27 cellular contexts compared by ENCODE assay signal in the genomic region with DNA sequence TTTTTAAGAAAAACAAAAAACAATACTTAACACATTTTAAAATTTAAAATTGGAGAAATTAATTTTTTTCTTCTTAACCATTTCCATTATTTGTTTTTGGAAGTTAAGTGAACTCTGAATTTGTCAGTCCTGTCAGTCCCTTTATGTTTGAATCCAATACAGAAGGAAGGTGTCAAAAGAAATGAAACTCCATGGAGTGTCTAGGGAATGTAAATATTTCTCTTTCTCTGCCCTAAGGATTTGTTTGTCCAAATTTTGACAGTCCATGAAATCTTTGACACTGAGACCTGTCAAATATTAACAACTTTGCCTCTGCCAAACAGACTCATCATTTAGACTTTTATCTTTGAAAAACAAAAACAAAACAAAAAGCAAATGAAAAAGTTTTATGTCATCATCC.
"Had no signal": no experiment of that assay in that cellular context is flagged by ENCODE, and none has a peak within 500 bp of the region (broad histone marks: within the 10 kb centered on the region; RNA-seq: fewer than 3 reads in every experiment).

No MANE protein-coding gene starts in this region.

- H3K9me3 ChIP-seq: stomach, suprapubic skin, testis, thoracic aorta, thyroid gland, tibial artery, tibial nerve, transverse colon, upper lobe of left lung, upper lobe of right lung, uterus, vagina had no signal

- DNase-seq: stimulated activated CD4-positive, alpha-beta T cell treated with anti-CD3 and anti-CD28 coated beads, Interleukin-2, amount 100 ng/mL, for 48 hours; stimulated activated CD4-positive, alpha-beta T cell treated with anti-CD3 and anti-CD28 coated beads, Interleukin-4, amount 100 ng/mL, for 1 hour; stimulated activated CD4-positive, alpha-beta T cell treated with anti-CD3 and anti-CD28 coated beads, Interleukin-4, amount 100 ng/mL, for 24 hours; stimulated activated CD4-positive, alpha-beta T cell treated with anti-CD3 and anti-CD28 coated beads, Interleukin-4, amount 100 ng/mL, for 4 hours; stimulated activated CD8-positive, alpha-beta memory T cell treated with anti-CD3 and anti-CD28 coated beads, Interleukin-4, amount 100 ng/mL, for 48 hours; stimulated activated naive B cell treated with anti-CD40 and anti-IgM and Interleukin-4, amounts not matched to agents 10 μg/mL and 1 μg/mL and 100 μg/mL, for 72 hours; stimulated activated naive CD4-positive, alpha-beta T cell; stimulated activated naive CD4-positive, alpha-beta T cell treated with Interleukin-2 at 50 U/mL for 16 hours; stimulated activated naive CD8-positive, alpha-beta T cell treated with anti-CD3 and anti-CD28 coated beads, Interleukin-15, amount 100 ng/mL, for 72 hours; stimulated activated naive CD8-positive, alpha-beta T cell treated with anti-CD3 and anti-CD28 coated beads, Interleukin-15, Interleukin-2, amounts not matched to agents 100 U/mL and 50 U/mL, for 24 hours; stomach; substantia nigra; testis; thyroid gland; tibial artery; transverse colon; trophoblast cell; upper lobe of left lung; upper lobe of right lung; uterus had no signal

- FAIRE-seq: urothelium cell line had no signal

- H3K4me3 ChIP-seq: stomach, suprapubic skin, testis, thoracic aorta, thyroid gland, tibial artery, tibial nerve, transverse colon, upper lobe of left lung, upper lobe of right lung, uterus, vagina had no signal

- ATAC-seq: stimulated activated effector memory CD8-positive, alpha-beta T cell treated with anti-CD3 and anti-CD28 coated beads, Interleukin-12 subunit alpha, Interleukin-12 subunit beta, amount 100 ng/mL, for 72 hours; stimulated activated memory B cell treated with anti-CD40 and anti-IgM and Interleukin-4, amounts not matched to agents 10 μg/mL and 1 μg/mL and 100 μg/mL, for 72 hours; stimulated activated naive B cell treated with anti-CD40 and anti-IgM and Interleukin-4, amounts not matched to agents 10 μg/mL and 1 μg/mL and 100 μg/mL, for 72 hours; stimulated activated naive CD8-positive, alpha-beta T cell treated with anti-CD3 and anti-CD28 coated beads, Interleukin-15, amount 100 ng/mL, for 72 hours; stimulated activated naive CD8-positive, alpha-beta T cell treated with anti-CD3 and anti-CD28 coated beads, Interleukin-15, Interleukin-2, amounts not matched to agents 100 U/mL and 50 U/mL, for 24 hours; upper lobe of right lung had no signal

- H3K4me1 ChIP-seq: stomach, suprapubic skin, testis, thyroid gland, tibial artery, tibial nerve, transverse colon, upper lobe of left lung, upper lobe of right lung, uterus, vagina had no signal

- H3K36me3 ChIP-seq: suprapubic skin, thoracic aorta, thyroid gland, tibial artery, tibial nerve, transverse colon, upper lobe of left lung, upper lobe of right lung, uterus, vagina had no signal

- H3K27ac ChIP-seq: stomach, suprapubic skin, testis, thoracic aorta, thyroid gland, tibial artery, tibial nerve, transverse colon, upper lobe of left lung, upper lobe of right lung, uterus, vagina had no signal

- H3K27me3 ChIP-seq: stomach, suprapubic skin, testis, thyroid gland, tibial artery, tibial nerve, transverse colon, upper lobe of left lung, upper lobe of right lung, uterus, vagina had no signal
